13 cellular contexts compared by ENCODE assay signal in genomic region chr6:116866281-116866871, GRCh38. TPM values are rescaled to one million over a fixed set of nuclear protein-coding genes. Genes with fewer than 3 reads are reported as not detected.
A peak's percentile ranks its signal among the peaks of the same experiment; 100 is the strongest.
DNase-seq lines count a peak whose midpoint lies in the region; ATAC-seq and TF ChIP-seq lines count a peak whose summit lies in the region.
"Had no signal": no experiment of that assay in that cellular context is flagged by ENCODE, and none has a peak within 500 bp of the region (broad histone marks: within the 10 kb centered on the region; RNA-seq: fewer than 3 reads in every experiment).

No MANE protein-coding gene starts in this region.

- H3K27me3 Mint-ChIP-seq in activated CD4-positive, alpha-beta T cell treated with anti-CD3 and anti-CD28 coated beads, Interleukin-2, amount 10 ng/mL, durations not matched to agents 7 days and 5 days: peaks cover 3% of the 10 kb centered on the region

- no peak overlapping the region for H3K4me3 ChIP-seq in PC-9
- H3K4me3 ChIP-seq in hepatocyte: no peak overlapping the region
- H3K4me3 ChIP-seq in tibial artery: no peak overlapping the region
- no peak overlapping the region for H3K4me3 ChIP-seq in left lung
- H3K4me3 ChIP-seq: suprapubic skin had no signal

- intact Hi-C loops in PC-9 (cut with micrococcal nuclease; ENCODE audit: unreplicated experiment): no loop called here
- intact Hi-C loops in tibial artery (cut with DNase I; ENCODE audit: low total_unique reads): no loop called here
- intact Hi-C loops in left lung (cut with DNase I): no loop called here

- H4K20me1 ChIP-seq in PC-9 (ENCODE audit: insufficient read depth): no peaks in the 10 kb centered on the region
- no peaks in the 10 kb centered on the region for H4K20me1 ChIP-seq in hepatocyte (ENCODE audit: insufficient read depth, poor library complexity, severe bottlenecking)

- no peaks in the 10 kb centered on the region for H3K4me1 Mint-ChIP-seq in activated CD4-positive, alpha-beta T cell treated with anti-CD3 and anti-CD28 coated beads, Interleukin-2, amount 10 ng/mL, durations not matched to agents 7 days and 5 days

- H3K36me3 ChIP-seq in PC-9 (ENCODE audit: low read depth): no peaks in the 10 kb centered on the region
- no peaks in the 10 kb centered on the region for H3K36me3 ChIP-seq in hepatocyte (replicated peaks; ENCODE audit: insufficient read depth, low read depth)
- H3K36me3 ChIP-seq in tibial artery: no peaks in the 10 kb centered on the region
- H3K36me3 ChIP-seq in left lung: no peaks in the 10 kb centered on the region
- H3K36me3 ChIP-seq: suprapubic skin had no signal

- no peaks in the 10 kb centered on the region for H3K9me2 ChIP-seq in PC-9 (ENCODE audit: insufficient read depth)
- no peaks in the 10 kb centered on the region for H3K9me2 ChIP-seq in hepatocyte (replicated peaks; ENCODE audit: insufficient read depth)

- POLR2A ChIA-PET in PC-9 (lab: Charles Lee; ENCODE audit: unreplicated experiment): no interaction called here
- POLR2A ChIA-PET in activated CD4-positive, alpha-beta T cell treated with anti-CD3 and anti-CD28 coated beads, Interleukin-2, amount 10 ng/mL, durations not matched to agents 7 days and 5 days (lab: Charles Lee): no interaction called here

- H2AFZ ChIP-seq in PC-9 (peak overlapping the region; percentile 58; the same call in 1 of the 2 replicates), hepatocyte (no peak overlapping the region)

- DNase-seq in PC-9 (no peak), hepatocyte (ENCODE audit: low spot score) (no peak), tibial artery (no peak), left lung (no peak)
- no peak for DNase-seq in activated CD4-positive, alpha-beta T cell treated with anti-CD3 and anti-CD28 coated beads, Interleukin-2, amount 10 ng/mL, durations not matched to agents 7 days and 5 days
- DNase-seq: C1 segment of cervical spinal cord, kidney, NCI-H1092 had no signal

- ATAC-seq in GM18505 (IDR thresholded peaks at IDR 0.05; ENCODE audit: unreplicated experiment) (peak; percentile 71), GM21447 (IDR thresholded peaks at IDR 0.05; ENCODE audit: unreplicated experiment) (peak; percentile 78), HG03139 (IDR thresholded peaks at IDR 0.05; ENCODE audit: unreplicated experiment) (peak; percentile 69), left lung (no peak)

- H3K4me2 ChIP-seq in PC-9 (no peak overlapping the region), hepatocyte (no peak overlapping the region)

- BruUV-seq in PC-9 (replicated peaks; lab: Mats Ljungman, UMichigan): no TSS peak

- no peaks in the 10 kb centered on the region for H3F3A ChIP-seq in PC-9 (ENCODE audit: insufficient read depth, low read depth)

- CTCF ChIA-PET in PC-9 (lab: Charles Lee): no interaction called here
- CTCF ChIA-PET in activated CD4-positive, alpha-beta T cell treated with anti-CD3 and anti-CD28 coated beads, Interleukin-2, amount 10 ng/mL, durations not matched to agents 7 days and 5 days (lab: Charles Lee): no interaction called here

- H3K79me2 ChIP-seq in PC-9 (ENCODE audit: low read depth) (no peaks in the 10 kb centered on the region), hepatocyte (no peaks in the 10 kb centered on the region)

- WGBS in hepatocyte (ENCODE audit: low lambda C conversion rate, missing lambda C conversion rate): 91% methylated on average over 3 of the region's 3 CpGs

- H3K4me3 Mint-ChIP-seq in activated CD4-positive, alpha-beta T cell treated with anti-CD3 and anti-CD28 coated beads, Interleukin-2, amount 10 ng/mL, durations not matched to agents 7 days and 5 days: no peak overlapping the region

- TF ChIP-seq CTCF in PC-9 (conservative IDR thresholded peaks at IDR 0.05): no peak
- no peak for TF ChIP-seq CTCF in hepatocyte (IDR thresholded peaks at IDR 0.05; ENCODE audit: poor library complexity)
- TF ChIP-seq CTCF in tibial artery (IDR thresholded peaks at IDR 0.05): no peak
- no peak for TF ChIP-seq CTCF in left lung (IDR thresholded peaks at IDR 0.05)

- H3K27ac Mint-ChIP-seq in activated CD4-positive, alpha-beta T cell treated with anti-CD3 and anti-CD28 coated beads, Interleukin-2, amount 10 ng/mL, durations not matched to agents 7 days and 5 days: no peak overlapping the region

- H3K9me3 Mint-ChIP-seq in activated CD4-positive, alpha-beta T cell treated with anti-CD3 and anti-CD28 coated beads, Interleukin-2, amount 10 ng/mL, durations not matched to agents 7 days and 5 days: no peaks in the 10 kb centered on the region

- H3K9me3 ChIP-seq in PC-9 (ENCODE audit: insufficient read depth, low read depth) (no peaks in the 10 kb centered on the region), hepatocyte (ENCODE audit: low read depth) (no peaks in the 10 kb centered on the region), tibial artery (peaks cover 0 to 3% (median 0%) of the 10 kb centered on the region in 3 donors), left lung (no peaks in the 10 kb centered on the region)
- H3K9me3 ChIP-seq: suprapubic skin had no signal

- no peaks in the 10 kb centered on the region for H3K36me3 Mint-ChIP-seq in activated CD4-positive, alpha-beta T cell treated with anti-CD3 and anti-CD28 coated beads, Interleukin-2, amount 10 ng/mL, durations not matched to agents 7 days and 5 days (ENCODE audit: low read depth)

- no peak for TF ChIP-seq POLR2A in GM18505 (IDR thresholded peaks at IDR 0.05; ENCODE audit: borderline replicate concordance, extremely low read depth, insufficient read depth, insufficient read length)

- H3K27me3 ChIP-seq in PC-9 (ENCODE audit: insufficient read depth, low read depth) (no peaks in the 10 kb centered on the region), hepatocyte (no peaks in the 10 kb centered on the region), tibial artery (no peaks in the 10 kb centered on the region), left lung (no peaks in the 10 kb centered on the region)
- H3K27me3 ChIP-seq: suprapubic skin had no signal

- no peak overlapping the region for H3K27ac ChIP-seq in PC-9
- no peak overlapping the region for H3K27ac ChIP-seq in hepatocyte
- no peak overlapping the region for H3K27ac ChIP-seq in tibial artery
- no peak overlapping the region for H3K27ac ChIP-seq in left lung
- H3K27ac ChIP-seq: suprapubic skin had no signal

- no peaks in the 10 kb centered on the region; the same call in 1 of the 2 replicates for H3K4me1 ChIP-seq in PC-9 (replicated peaks; ENCODE audit: insufficient read depth)
- no peaks in the 10 kb centered on the region for H3K4me1 ChIP-seq in hepatocyte (ENCODE audit: insufficient read depth)
- no peaks in the 10 kb centered on the region for H3K4me1 ChIP-seq in tibial artery
- no peaks in the 10 kb centered on the region for H3K4me1 ChIP-seq in left lung
- H3K4me1 ChIP-seq: suprapubic skin had no signal

RNA-seq across cellular contexts. Expression of gene RFX6, which starts 10.7 kb away (rescaled TPM):
- not detected in 2 replicates for total RNA-seq in PC-9 (2021)
- total RNA-seq in hepatocyte: 5.1 and 6.8 TPM in 2 replicates
- 3.7 and 4.1 TPM in 2 replicates for polyA plus RNA-seq in hepatocyte
- not detected for total RNA-seq in activated CD4-positive, alpha-beta T cell treated with anti-CD3 and anti-CD28 coated beads, Interleukin-2, amount 10 ng/mL, durations not matched to agents 7 days and 5 days
- not detected for total RNA-seq in left lung
- total RNA-seq: fibroblast of lung, kidney, suprapubic skin had no signal
- polyA plus RNA-seq: fibroblast of lung had no signal

RNA-seq across cellular contexts. Expression of gene GPRC6A, which starts 37.5 kb away (rescaled TPM):
- not detected in 2 replicates for total RNA-seq in PC-9 (2021)
- 2.8 TPM in 2 replicates for total RNA-seq in hepatocyte
- polyA plus RNA-seq in hepatocyte: 0.36 and 0.80 TPM in 2 replicates
- not detected for total RNA-seq in activated CD4-positive, alpha-beta T cell treated with anti-CD3 and anti-CD28 coated beads, Interleukin-2, amount 10 ng/mL, durations not matched to agents 7 days and 5 days
- total RNA-seq in left lung: under 1 TPM in 1 of 2 donors, not detected in 1; 0.12 TPM
- total RNA-seq: fibroblast of lung, kidney, suprapubic skin had no signal
- polyA plus RNA-seq: fibroblast of lung had no signal
